1 cellular context compared by ENCODE assay signal in the genomic region with DNA sequence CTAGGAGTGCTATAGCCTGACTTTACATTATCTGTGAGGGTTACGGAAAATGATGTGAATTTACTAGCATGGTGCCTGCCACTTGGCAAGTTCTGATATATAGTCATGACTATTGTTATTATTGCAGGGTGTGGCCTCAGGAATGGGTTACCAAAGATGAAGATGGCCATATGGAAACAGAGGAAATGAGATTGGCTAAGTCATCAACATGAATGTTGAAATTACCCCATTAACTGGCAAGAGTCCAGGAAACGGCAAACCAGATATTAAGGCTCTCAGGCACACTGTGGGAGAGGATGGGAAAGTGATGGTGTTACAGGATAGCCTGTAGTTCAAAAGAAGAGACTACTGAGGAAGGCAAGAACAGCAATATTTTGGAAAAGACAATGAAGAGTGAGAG.
TF ChIP-seq lines count a peak whose summit lies in the region.

No MANE protein-coding gene starts in this region.

TF ChIP-seq in WTC11, 78 proteins besides CTCF, POLR2A, EP300 and RAD21 (continued from another document):
- TF ChIP-seq, protein P1, sequence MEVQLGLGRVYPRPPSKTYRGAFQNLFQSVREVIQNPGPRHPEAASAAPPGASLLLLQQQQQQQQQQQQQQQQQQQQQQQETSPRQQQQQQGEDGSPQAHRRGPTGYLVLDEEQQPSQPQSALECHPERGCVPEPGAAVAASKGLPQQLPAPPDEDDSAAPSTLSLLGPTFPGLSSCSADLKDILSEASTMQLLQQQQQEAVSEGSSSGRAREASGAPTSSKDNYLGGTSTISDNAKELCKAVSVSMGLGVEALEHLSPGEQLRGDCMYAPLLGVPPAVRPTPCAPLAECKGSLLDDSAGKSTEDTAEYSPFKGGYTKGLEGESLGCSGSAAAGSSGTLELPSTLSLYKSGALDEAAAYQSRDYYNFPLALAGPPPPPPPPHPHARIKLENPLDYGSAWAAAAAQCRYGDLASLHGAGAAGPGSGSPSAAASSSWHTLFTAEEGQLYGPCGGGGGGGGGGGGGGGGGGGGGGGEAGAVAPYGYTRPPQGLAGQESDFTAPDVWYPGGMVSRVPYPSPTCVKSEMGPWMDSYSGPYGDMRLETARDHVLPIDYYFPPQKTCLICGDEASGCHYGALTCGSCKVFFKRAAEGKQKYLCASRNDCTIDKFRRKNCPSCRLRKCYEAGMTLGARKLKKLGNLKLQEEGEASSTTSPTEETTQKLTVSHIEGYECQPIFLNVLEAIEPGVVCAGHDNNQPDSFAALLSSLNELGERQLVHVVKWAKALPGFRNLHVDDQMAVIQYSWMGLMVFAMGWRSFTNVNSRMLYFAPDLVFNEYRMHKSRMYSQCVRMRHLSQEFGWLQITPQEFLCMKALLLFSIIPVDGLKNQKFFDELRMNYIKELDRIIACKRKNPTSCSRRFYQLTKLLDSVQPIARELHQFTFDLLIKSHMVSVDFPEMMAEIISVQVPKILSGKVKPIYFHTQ (CRISPR knock-in tag; IDR thresholded peaks at IDR 0.05): no peak
- TF ChIP-seq, protein P2, sequence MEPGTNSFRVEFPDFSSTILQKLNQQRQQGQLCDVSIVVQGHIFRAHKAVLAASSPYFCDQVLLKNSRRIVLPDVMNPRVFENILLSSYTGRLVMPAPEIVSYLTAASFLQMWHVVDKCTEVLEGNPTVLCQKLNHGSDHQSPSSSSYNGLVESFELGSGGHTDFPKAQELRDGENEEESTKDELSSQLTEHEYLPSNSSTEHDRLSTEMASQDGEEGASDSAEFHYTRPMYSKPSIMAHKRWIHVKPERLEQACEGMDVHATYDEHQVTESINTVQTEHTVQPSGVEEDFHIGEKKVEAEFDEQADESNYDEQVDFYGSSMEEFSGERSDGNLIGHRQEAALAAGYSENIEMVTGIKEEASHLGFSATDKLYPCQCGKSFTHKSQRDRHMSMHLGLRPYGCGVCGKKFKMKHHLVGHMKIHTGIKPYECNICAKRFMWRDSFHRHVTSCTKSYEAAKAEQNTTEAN (CRISPR knock-in tag; IDR thresholded peaks at IDR 0.05): no peak
- no peak for TF ChIP-seq JAZF1 (CRISPR knock-in tag; IDR thresholded peaks at IDR 0.05)
